8 cellular contexts compared by ENCODE assay signal in genomic region chr2:213285404-213285803, GRCh38. TPM values are rescaled to one million over a fixed set of nuclear protein-coding genes. Genes with fewer than 3 reads are reported as not detected.
DNase-seq lines count a peak whose midpoint lies in the region; ATAC-seq, FAIRE-seq and TF ChIP-seq lines count a peak whose summit lies in the region.

No MANE protein-coding gene starts in this region.

- CTCF ChIA-PET in H1 (lab: Charles Lee; ENCODE audit: partially characterized antibody), result interaction anchor here (1.9 kb wide), 1 partner anchor 34 kb away, joined by 4 read pairs; no protein-coding TSS in a partner anchor

- no peak overlapping the region for H2BK20ac ChIP-seq in H1 (ENCODE audit: low read length)

- H2BK120ac ChIP-seq in H1 (replicated peaks; ENCODE audit: low read depth, low read length) (no peak overlapping the region), neuronal stem cell (ENCODE audit: low read depth, low read length) (no peak overlapping the region)

- TF ChIP-seq EP300 in H1 (IDR thresholded peaks at IDR 0.05; ENCODE audit: borderline replicate concordance in 1 of 2, low read depth in 2 of 2, low read length in 2 of 2), result no peak

- no peaks in the 10 kb centered on the region for H4K20me1 ChIP-seq in H1 (replicated peaks in 1 of 2; ENCODE audit: control insufficient read depth in 1 of 2, insufficient read depth in 2 of 2, low read length in 2 of 2)

- no peak for TF ChIP-seq CTCF in D721Med (IDR thresholded peaks at IDR 0.05; ENCODE audit: insufficient read depth, missing control alignments)
- no peak for TF ChIP-seq CTCF in H1 (IDR thresholded peaks at IDR 0.05; ENCODE audit: control extremely low read depth in 1 of 3, insufficient read depth in 1 of 3, low read depth in 1 of 3, low read length in 3 of 3)

- no peak overlapping the region for H2AFZ ChIP-seq in H1 (ENCODE audit: low read length)
- H2AFZ ChIP-seq in neuronal stem cell (ENCODE audit: low read length), result no peak overlapping the region

- no peak overlapping the region for H3K18ac ChIP-seq in H1 (ENCODE audit: extremely low read depth, low read length)
- H3K18ac ChIP-seq in neuronal stem cell (ENCODE audit: low read length), result no peak overlapping the region

- H3K36me3 ChIP-seq in NT2/D1 (ENCODE audit: insufficient read depth, insufficient read length, low read length) (peaks cover 11% of the 10 kb centered on the region), H1 (ENCODE audit: control insufficient read depth in 2 of 4, insufficient read depth in 4 of 4, low read length in 3 of 4) (no peaks in the 10 kb centered on the region; a peak in 1 of 8 replicates), neuronal stem cell (replicated peaks in 1 of 2; ENCODE audit: control insufficient read depth in 2 of 2, insufficient read depth in 2 of 2, low read length in 2 of 2) (peaks cover 3 to 8% of the 10 kb centered on the region in 2 donors)

- H3K27ac ChIP-seq in H1 (ENCODE audit: low read depth, low read length) (no peak overlapping the region), neuronal stem cell (replicated peaks; ENCODE audit: low read length) (no peak overlapping the region)

- H3K4me1 ChIP-seq in NT2/D1 (ENCODE audit: insufficient read depth, insufficient read length), result no peaks in the 10 kb centered on the region
- peaks cover 4 to 5% (median 4%) of the 10 kb centered on the region in 4 experiments; a peak in 2 of 7 replicates for H3K4me1 ChIP-seq in H1 (replicated peaks in 1 of 4; ENCODE audit: control insufficient read depth in 3 of 4, insufficient read depth in 4 of 4, low read length in 3 of 4)
- H3K4me1 ChIP-seq in neuronal stem cell (ENCODE audit: control insufficient read depth in 2 of 2, insufficient read depth in 1 of 2, low read depth in 1 of 2, low read length in 2 of 2), result peaks cover 0 to 2% of the 10 kb centered on the region in 2 donors

- no peak for TF ChIP-seq POLR2A in H1 (IDR thresholded peaks at IDR 0.05; ENCODE audit: control extremely low read depth in 1 of 2, low read depth in 2 of 2, low read length in 2 of 2)

- no peaks in the 10 kb centered on the region for H3K79me2 ChIP-seq in H1 (ENCODE audit: control insufficient read depth in 1 of 2, insufficient read depth in 2 of 2, low read length in 2 of 2)

- no peak for TF ChIP-seq RAD21 in H1 (IDR thresholded peaks at IDR 0.05 in 1 of 2, conservative IDR thresholded peaks at IDR 0.05 in 1 of 2; ENCODE audit: low read depth in 2 of 2, low read length in 2 of 2)

- no peaks in the 10 kb centered on the region for H3K23me2 ChIP-seq in H1 (ENCODE audit: low read depth, low read length)

- H4K5ac ChIP-seq in H1 (ENCODE audit: insufficient read length, low read depth, low read length), result no peak overlapping the region

- no peak overlapping the region for H2AK5ac ChIP-seq in H1 (ENCODE audit: low read depth, low read length)
- no peak overlapping the region for H2AK5ac ChIP-seq in neuronal stem cell (ENCODE audit: low read depth, low read length)

- H3K4me2 ChIP-seq in H1 (ENCODE audit: insufficient read depth in 1 of 2, low read depth in 2 of 2, low read length in 2 of 2) (peak overlapping the region; percentile 72 to 81; a peak in 1 of 4 replicates), neuronal stem cell (ENCODE audit: insufficient read depth, low read length, poor library complexity, severe bottlenecking) (peak overlapping the region; percentile 24)

- H3K79me1 ChIP-seq in H1 (ENCODE audit: low read depth, low read length) (no peaks in the 10 kb centered on the region; the same call in 1 of the 2 replicates), neuronal stem cell (ENCODE audit: low read depth, low read length) (no peaks in the 10 kb centered on the region)

- H3K27me3 ChIP-seq in NT2/D1 (ENCODE audit: insufficient read depth, insufficient read length), result no peaks in the 10 kb centered on the region
- H3K27me3 ChIP-seq in H1 (replicated peaks in 1 of 4; ENCODE audit: control insufficient read depth in 3 of 4, extremely low read depth in 1 of 4, insufficient read depth in 3 of 4, low read length in 3 of 4), result no peaks in the 10 kb centered on the region
- no peaks in the 10 kb centered on the region for H3K27me3 ChIP-seq in neuronal stem cell (ENCODE audit: control insufficient read depth in 3 of 3, insufficient read depth in 3 of 3, low read depth in 1 of 3, low read length in 3 of 3)

- H4K8ac ChIP-seq in H1 (ENCODE audit: extremely low read depth, insufficient read depth, low read length) (no peak overlapping the region), neuronal stem cell (ENCODE audit: low read depth, low read length) (no peak overlapping the region)

- H3K9ac ChIP-seq in NT2/D1 (ENCODE audit: insufficient read length, low read depth), result peak overlapping the region; percentile 89
- H3K9ac ChIP-seq in H1 (replicated peaks in 1 of 4; ENCODE audit: extremely low read depth in 1 of 4, low read depth in 3 of 4, low read length in 3 of 4), result no peak overlapping the region
- H3K9ac ChIP-seq in neuronal stem cell (ENCODE audit: low read depth, low read length, poor library complexity), result no peak overlapping the region

- no peak overlapping the region for H2BK15ac ChIP-seq in H1 (ENCODE audit: low read length)
- H2BK15ac ChIP-seq in neuronal stem cell (ENCODE audit: low read length), result no peak overlapping the region

- no peak overlapping the region for H3K56ac ChIP-seq in H1 (replicated peaks; ENCODE audit: insufficient read length, low read depth, low read length)

- FAIRE-seq in D721Med (lab: Jason Lieb, UNC) (peak; percentile 94), H1 (lab: Jason Lieb, UNC) (no peak)

- no peaks in the 10 kb centered on the region for H3K9me3 ChIP-seq in NT2/D1 (ENCODE audit: insufficient read depth, low read length)
- H3K9me3 ChIP-seq in H1 (ENCODE audit: insufficient read depth in 2 of 2, low read depth in 1 of 2, low read length in 1 of 2), result no peaks in the 10 kb centered on the region
- no peaks in the 10 kb centered on the region for H3K9me3 ChIP-seq in neuronal stem cell (replicated peaks in 1 of 2; ENCODE audit: control insufficient read depth in 2 of 2, insufficient read depth in 1 of 2, low read depth in 1 of 2, low read length in 2 of 2)

- H3K4me3 ChIP-seq in NT2/D1 (ENCODE audit: insufficient read length, low read depth) (no peak overlapping the region), H1 (ENCODE audit: extremely low read depth in 1 of 4, insufficient read depth in 2 of 4, low read depth in 3 of 4, low read length in 4 of 4) (peak overlapping the region in 1 of 4 experiments; percentile 91; a peak in 2 of 8 replicates), neuronal stem cell (ENCODE audit: low read length in 2 of 2) (peak overlapping the region in 1 of 2 donors; percentile 82)

- H3K14ac ChIP-seq in H1 (ENCODE audit: insufficient read length), result no peak overlapping the region
- H3K14ac ChIP-seq in neuronal stem cell (ENCODE audit: low read length), result no peak overlapping the region

- 90 to 100% methylated on average over 2 to 5 of the region's 5 CpGs for WGBS in H1 (ENCODE audit: extremely low coverage in 1 of 2, insufficient coverage in 1 of 2, insufficient read length in 1 of 2, insufficient replicate concordance in 2 of 2, low coverage in 1 of 2, low lambda C conversion rate in 2 of 2, missing lambda C conversion rate in 1 of 2), 2 experiments
- WGBS in neuronal stem cell (ENCODE audit: extremely low coverage in 2 of 2, insufficient read length in 2 of 2, insufficient replicate concordance in 1 of 2), 2 donors, result 100% methylated on average over 2 of the region's 5 CpGs; no CpG with 5 or more reads in 1 of the 2 donors

- H4K91ac ChIP-seq in H1 (replicated peaks; ENCODE audit: insufficient read length, low read length), result no peak overlapping the region
- H4K91ac ChIP-seq in neuronal stem cell (ENCODE audit: low read depth, low read length, poor library complexity), result no peak overlapping the region

- H2BK12ac ChIP-seq in H1 (ENCODE audit: low read depth, low read length) (no peak overlapping the region), neuronal stem cell (ENCODE audit: low read length) (no peak overlapping the region)

- no peak overlapping the region for H3K4ac ChIP-seq in H1 (replicated peaks; ENCODE audit: insufficient read length, low read depth, low read length)
- no peak overlapping the region for H3K4ac ChIP-seq in neuronal stem cell (ENCODE audit: low read length)

- no peak for ATAC-seq in HG02798 (IDR thresholded peaks at IDR 0.05; ENCODE audit: poor library complexity, unreplicated experiment)

- H3K23ac ChIP-seq in H1 (ENCODE audit: insufficient read length) (no peak overlapping the region), neuronal stem cell (ENCODE audit: low read depth, low read length, poor library complexity) (no peak overlapping the region)

- H2BK5ac ChIP-seq in H1 (ENCODE audit: low read depth, low read length) (no peak overlapping the region), neuronal stem cell (ENCODE audit: low read length) (no peak overlapping the region)

- no peak for DNase-seq in D721Med (ENCODE audit: insufficient read length, low spot score)
- DNase-seq in NT2/D1 (ENCODE audit: low read depth, low spot score), result no peak
- DNase-seq in H1 (ENCODE audit: low read depth in 1 of 2, low spot score in 2 of 2), result no peak
- DNase-seq in neuronal stem cell (ENCODE audit: low spot score), result no peak
- no peak for DNase-seq in NCI-H2227 (lab: John Stamatoyannopoulos, UW; ENCODE audit: unreplicated experiment)
- DNase-seq in DMS153 treated with DMSO at 0.1 percent for 48 hours (lab: John Stamatoyannopoulos, UW; ENCODE audit: unreplicated experiment), result no peak
- no peak for DNase-seq in activated CD4-positive, alpha-beta T cell treated with anti-CD3 and anti-CD28 coated beads, Interleukin-2, amount 50 U/mL, for 1 hour

- POLR2A ChIA-PET in H1 (lab: Charles Lee; ENCODE audit: partially characterized antibody), result no interaction called here

TF ChIP-seq in H1, 55 proteins besides CTCF, POLR2A, EP300 and RAD21:
- TF ChIP-seq TEAD4 (IDR thresholded peaks at IDR 0.05; ENCODE audit: low read depth, low read length) (no peak), KDM4A (IDR thresholded peaks at IDR 0.05; ENCODE audit: low read depth, low read length, severe bottlenecking) (no peak), BACH1 (IDR thresholded peaks at IDR 0.05; ENCODE audit: low read length) (no peak), BCL11A (IDR thresholded peaks at IDR 0.05; ENCODE audit: low read depth in 2 of 2, low read length in 2 of 2) (no peak), POLR2AphosphoS5 (IDR thresholded peaks at IDR 0.05; ENCODE audit: low read depth, low read length) (no peak)

RNA-seq across cellular contexts. Expression of gene SPAG16, which starts 1.1 kb away (rescaled TPM):
- 14.7 and 14.9 TPM in 2 replicates for total RNA-seq in H1 (2021; fragmentation: NEBNext Ultra II Directional; extraction: Animal tissue kit (Norgen Biotek cat#: 25700))
- polyA plus RNA-seq in H1 (2011; rRNA removed), result 6.0 and 6.6 TPM in 2 replicates
- polyA plus RNA-seq in H1 (2011; cell fraction: cytosol; rRNA removed), result 14.3 TPM
- polyA plus RNA-seq in H1 (2011; cell fraction: nucleus; rRNA removed), result 5.7 TPM
- polyA plus RNA-seq in H1 (2012, experiment 1 of 2), result 9.2 to 12.9 TPM (median 10.3 TPM) in 4 replicates
- 2.7 TPM for polyA plus RNA-seq in H1 (2012, experiment 2 of 2)
- polyA plus RNA-seq in H1 (2013, experiment 1 of 2), result 17.1 TPM
- polyA plus RNA-seq in H1 (2013, experiment 2 of 2), result 18.3 TPM
- 4.4 and 5.8 TPM in 2 replicates for polyA minus RNA-seq in H1 (2011; rRNA and poly(A)+ RNA removed)
- 14.4 TPM for polyA minus RNA-seq in H1 (2011; cell fraction: cytosol; rRNA and poly(A)+ RNA removed)
- 18.8 TPM for polyA minus RNA-seq in H1 (2011; cell fraction: nucleus; rRNA and poly(A)+ RNA removed)
- 49.9 TPM for polyA plus RNA-seq in neuronal stem cell (2013, experiment 1 of 2)
- polyA plus RNA-seq in neuronal stem cell (2013, experiment 2 of 2), result 50.5 TPM
